Comparison of ENCODE assay signal across 25 cellular contexts in the genomic region with DNA sequence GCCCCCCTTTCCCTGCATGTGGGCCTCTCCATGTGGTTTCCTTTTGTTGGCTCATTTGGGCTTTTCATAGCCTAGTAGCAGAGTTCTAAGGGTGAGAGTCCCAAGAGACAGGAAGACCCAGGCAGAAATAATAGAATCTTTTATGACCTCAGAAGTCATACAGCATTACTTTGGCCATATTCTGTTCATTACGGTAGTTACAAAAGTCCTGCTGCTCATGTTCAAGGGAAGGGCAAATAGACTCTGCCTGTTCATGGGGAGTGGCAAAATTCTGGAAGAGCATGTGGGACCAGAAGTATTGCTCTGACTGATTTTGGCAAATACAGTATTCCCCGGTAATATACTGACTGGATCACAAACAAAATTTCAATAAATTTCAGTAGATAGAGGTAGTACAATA.
"Had no signal": no experiment of that assay in that cellular context is flagged by ENCODE, and none has a peak within 500 bp of the region (broad histone marks: within the 10 kb centered on the region; RNA-seq: fewer than 3 reads in every experiment).

No MANE protein-coding gene starts in this region.

- ATAC-seq: activated CD4-positive, alpha-beta T cell treated with anti-CD3 and anti-CD28 coated beads for 36 hours; activated T-cell treated with anti-CD3 and anti-CD28 coated beads, Interleukin-2, amount 50 U/mL, for 72 hours had no signal

- H3K27me3 Mint-ChIP-seq: activated CD4-positive, alpha-beta memory T cell treated with anti-CD3 and anti-CD28 coated beads, Interleukin-2, amount 10 ng/mL, durations not matched to agents 7 days and 5 days; activated naive CD8-positive, alpha-beta T cell treated with anti-CD3 and anti-CD28 coated beads, Interleukin-2, amount 10 ng/mL, durations not matched to agents 7 days and 5 days had no signal

- H3K4me3 Mint-ChIP-seq: activated CD4-positive, alpha-beta memory T cell treated with anti-CD3 and anti-CD28 coated beads, Interleukin-2, amount 10 ng/mL, durations not matched to agents 7 days and 5 days; activated CD4-positive, alpha-beta T cell treated with anti-CD3 and anti-CD28 coated beads for 36 hours; activated naive CD8-positive, alpha-beta T cell treated with anti-CD3 and anti-CD28 coated beads, Interleukin-2, amount 10 ng/mL, durations not matched to agents 7 days and 5 days; activated T-cell treated with anti-CD3 and anti-CD28 coated beads, Interleukin-2, amount 50 U/mL, for 72 hours had no signal

- H3K4me3 ChIP-seq: adrenal gland, SK-N-MC had no signal

- H3K9me3 Mint-ChIP-seq: activated CD4-positive, alpha-beta memory T cell treated with anti-CD3 and anti-CD28 coated beads, Interleukin-2, amount 10 ng/mL, durations not matched to agents 7 days and 5 days; activated naive CD8-positive, alpha-beta T cell treated with anti-CD3 and anti-CD28 coated beads, Interleukin-2, amount 10 ng/mL, durations not matched to agents 7 days and 5 days; activated T-helper 2 cell treated with anti-CD3 and anti-CD28 coated beads, Interferon-gamma antibody, Interleukin-2, Interleukin-4, amounts not matched to agents 10 μg/mL and 5 μg/mL and 100 μg/mL, durations not matched to agents 14 hours and 24 hours and 36 hours had no signal

- H3K36me3 Mint-ChIP-seq: activated naive CD8-positive, alpha-beta T cell treated with anti-CD3 and anti-CD28 coated beads, Interleukin-2, amount 10 ng/mL, durations not matched to agents 7 days and 5 days had no signal

- H3K4me1 Mint-ChIP-seq: activated CD4-positive, alpha-beta memory T cell treated with anti-CD3 and anti-CD28 coated beads, Interleukin-2, amount 10 ng/mL, durations not matched to agents 7 days and 5 days; activated CD4-positive, alpha-beta T cell treated with anti-CD3 and anti-CD28 coated beads for 36 hours had no signal

- H3K27ac ChIP-seq: adrenal gland, SK-N-MC, VCaP had no signal

- H3K27me3 ChIP-seq: adrenal gland had no signal

- H3K36me3 ChIP-seq: adrenal gland had no signal

- DNase-seq: activated CD4-positive, alpha-beta memory T cell treated with anti-CD3 and anti-CD28 coated beads, Interleukin-2, amount 10 ng/mL, durations not matched to agents 7 days and 5 days; activated CD4-positive, alpha-beta T cell treated with anti-CD3 and anti-CD28 coated beads for 36 hours; activated CD4-positive, alpha-beta T cell treated with anti-CD3 and anti-CD28 coated beads, Interleukin-2, amount 50 U/mL, for 1 hour; activated CD4-positive, CD25-positive, alpha-beta regulatory T cell; activated gamma-delta T cell treated with Interleukin-2 at 50 U/mL for 16 hours; activated naive CD4-positive, alpha-beta T cell treated with anti-CD3 and anti-CD28 coated beads, Interleukin-2, amount 50 U/mL, for 16 hours; activated naive CD8-positive, alpha-beta T cell treated with anti-CD3 and anti-CD28 coated beads, Interleukin-2, amount 10 ng/mL, durations not matched to agents 7 days and 5 days; activated T-cell treated with anti-CD3 and anti-CD28 coated beads, Interleukin-2, amount 50 U/mL, for 72 hours; adrenal gland; anterior cingulate cortex; caudate nucleus; NCI-H1092 treated with DMSO at 0.1 percent for 48 hours; NCI-H1417 treated with DMSO at 0.1 percent for 48 hours; NCI-H1694; NCI-H2029; NCI-H2107; NCI-H2171 treated with DMSO at 0.1 percent for 48 hours; NCI-H226; NCI-H526; NCI-H82; SIG-M5; T-helper 1 cell had no signal

- H3K27ac Mint-ChIP-seq: activated CD4-positive, alpha-beta memory T cell treated with anti-CD3 and anti-CD28 coated beads, Interleukin-2, amount 10 ng/mL, durations not matched to agents 7 days and 5 days; activated CD4-positive, alpha-beta T cell treated with anti-CD3 and anti-CD28 coated beads for 36 hours; activated naive CD8-positive, alpha-beta T cell treated with anti-CD3 and anti-CD28 coated beads, Interleukin-2, amount 10 ng/mL, durations not matched to agents 7 days and 5 days; activated T-cell treated with anti-CD3 and anti-CD28 coated beads, Interleukin-2, amount 50 U/mL, for 72 hours; activated T-helper 2 cell treated with anti-CD3 and anti-CD28 coated beads, Interferon-gamma antibody, Interleukin-2, Interleukin-4, amounts not matched to agents 10 μg/mL and 5 μg/mL and 100 μg/mL, durations not matched to agents 14 hours and 24 hours and 36 hours had no signal
